12 cellular contexts compared by ENCODE assay signal in the genomic region with DNA sequence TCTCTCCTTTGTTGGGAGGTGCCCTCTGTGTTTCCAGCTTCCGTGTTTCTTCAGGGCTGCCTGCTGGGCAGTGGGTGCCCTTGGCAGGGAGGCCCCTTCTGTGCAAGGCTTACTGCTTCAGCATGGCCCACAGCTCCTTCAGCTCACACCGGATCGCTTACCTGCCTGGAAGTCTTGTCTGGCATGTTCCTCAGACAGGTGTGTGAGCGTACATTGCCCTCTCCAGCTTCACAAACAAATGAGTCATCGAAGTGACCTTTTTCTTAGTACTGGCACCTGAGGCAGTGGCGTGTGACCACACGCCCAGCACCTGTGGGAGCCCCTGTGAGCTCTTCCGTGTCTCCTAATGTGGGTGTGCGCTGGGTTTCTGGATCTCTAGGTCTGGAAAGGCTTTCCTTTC. TPM values are rescaled to one million over a fixed set of nuclear protein-coding genes. Genes with fewer than 3 reads are reported as not detected.
A peak's percentile ranks its signal among the peaks of the same experiment; 100 is the strongest.
DNase-seq lines count a peak whose midpoint lies in the region; TF ChIP-seq lines count a peak whose summit lies in the region.
"Had no signal": no experiment of that assay in that cellular context is flagged by ENCODE, and none has a peak within 500 bp of the region (broad histone marks: within the 10 kb centered on the region; RNA-seq: fewer than 3 reads in every experiment).

No MANE protein-coding gene starts in this region.

- WGBS in liver: 34% methylated on average over 9 of the region's 9 CpGs
- 44 to 57% methylated on average over 9 of the region's 9 CpGs for WGBS in thyroid gland, 2 donors

- no peak overlapping the region for H3K27ac Mint-ChIP-seq in activated CD4-positive, alpha-beta T cell treated with anti-CD3 and anti-CD28 coated beads, Interleukin-2, amount 10 ng/mL, durations not matched to agents 7 days and 5 days

- no peak overlapping the region for H3K4me3 Mint-ChIP-seq in activated CD4-positive, alpha-beta T cell treated with anti-CD3 and anti-CD28 coated beads, Interleukin-2, amount 10 ng/mL, durations not matched to agents 7 days and 5 days
- H3K4me3 Mint-ChIP-seq: activated naive CD4-positive, alpha-beta T cell treated with anti-CD3 and anti-CD28 coated beads, Interleukin-2, amount 50 U/mL, for 24 hours had no signal

- H3K9me3 Mint-ChIP-seq in activated CD4-positive, alpha-beta T cell treated with anti-CD3 and anti-CD28 coated beads, Interleukin-2, amount 10 ng/mL, durations not matched to agents 7 days and 5 days: no peaks in the 10 kb centered on the region
- H3K9me3 Mint-ChIP-seq: activated naive CD4-positive, alpha-beta T cell treated with anti-CD3 and anti-CD28 coated beads, Interleukin-2, amount 50 U/mL, for 24 hours; naive B cell had no signal

- CTCF ChIA-PET in activated CD4-positive, alpha-beta T cell treated with anti-CD3 and anti-CD28 coated beads, Interleukin-2, amount 10 ng/mL, durations not matched to agents 7 days and 5 days (lab: Charles Lee): interaction anchor here (0.8 to 1.2 kb wide), 3 partner anchors 14 to 43 kb away, joined by 3 to 5 read pairs (median 3); no protein-coding TSS in a partner anchor

- DNase-seq in thyroid gland (peak; percentile 84 to 89), GOT3 (lab: John Stamatoyannopoulos, UW) (no peak), 8988T (no peak), HuH-7.5 (ENCODE audit: low spot score) (no peak)
- no peak for DNase-seq in activated CD4-positive, alpha-beta T cell treated with anti-CD3 and anti-CD28 coated beads, Interleukin-2, amount 10 ng/mL, durations not matched to agents 7 days and 5 days
- DNase-seq: naive B cell, NCI-H1092 had no signal

- H3K9ac ChIP-seq in Loucy (ENCODE audit: low read depth, low read length, poor library complexity, severe bottlenecking): peak overlapping the region; percentile 62
- H3K9ac ChIP-seq in liver (ENCODE audit: low read depth in 1 of 2, low read length in 2 of 2): no peak overlapping the region

- H3K36me3 ChIP-seq in Loucy (ENCODE audit: insufficient read depth, low read length) (no peaks in the 10 kb centered on the region), liver (ENCODE audit: control insufficient read depth in 4 of 4, insufficient read depth in 3 of 4, low read depth in 1 of 4, low read length in 3 of 4) (no peaks in the 10 kb centered on the region), thyroid gland (no peaks in the 10 kb centered on the region)

- peak overlapping the region; percentile 76 for H3K27ac ChIP-seq in VCaP
- peak overlapping the region; percentile 81 to 88 for H3K27ac ChIP-seq in liver (ENCODE audit: low read depth in 1 of 2, low read length in 2 of 2)
- H3K27ac ChIP-seq in thyroid gland: peak overlapping the region; percentile 78 to 85 (median 83)

- H3K27me3 ChIP-seq in Loucy (ENCODE audit: insufficient read depth, low read length, poor library complexity, severe bottlenecking) (no peaks in the 10 kb centered on the region), liver (ENCODE audit: control insufficient read depth in 4 of 4, insufficient read depth in 4 of 4, low read length in 3 of 4) (no peaks in the 10 kb centered on the region), thyroid gland (no peaks in the 10 kb centered on the region)

- no peak for TF ChIP-seq RAD21 in liver (IDR thresholded peaks at IDR 0.05)

- TF ChIP-seq POLR2A in thyroid gland (IDR thresholded peaks at IDR 0.05): peak in 1 of 2 donors; percentile 39

- TF ChIP-seq CTCF in Loucy (conservative IDR thresholded peaks at IDR 0.05; ENCODE audit: low read length) (no peak), VCaP (conservative IDR thresholded peaks at IDR 0.05) (no peak), liver (IDR thresholded peaks at IDR 0.05; ENCODE audit: low read depth, low read length, missing input control) (no peak), thyroid gland (IDR thresholded peaks at IDR 0.05) (no peak)

- H3K36me3 Mint-ChIP-seq in activated CD4-positive, alpha-beta T cell treated with anti-CD3 and anti-CD28 coated beads, Interleukin-2, amount 10 ng/mL, durations not matched to agents 7 days and 5 days (ENCODE audit: low read depth): no peaks in the 10 kb centered on the region
- H3K36me3 Mint-ChIP-seq: activated naive CD4-positive, alpha-beta T cell treated with anti-CD3 and anti-CD28 coated beads, Interleukin-2, amount 50 U/mL, for 24 hours; naive B cell had no signal

- intact Hi-C loops in thyroid gland (cut with DNase I): loop anchor here (5.0 kb wide), 1 partner anchor 39 kb away; a partner anchor contains a TSS

- no peaks in the 10 kb centered on the region for H3K9me2 ChIP-seq in Loucy (replicated peaks; ENCODE audit: low read depth, low read length)

- peaks cover 25% of the 10 kb centered on the region for H3K4me1 ChIP-seq in Loucy (ENCODE audit: insufficient read depth, low read length, poor library complexity, severe bottlenecking)
- peaks cover 19 to 67% (median 57%) of the 10 kb centered on the region in 4 donors for H3K4me1 ChIP-seq in liver (ENCODE audit: control insufficient read depth in 4 of 4, insufficient read depth in 4 of 4, low read length in 3 of 4)
- H3K4me1 ChIP-seq in thyroid gland: peaks cover 41 to 48% of the 10 kb centered on the region in 2 donors

- H3K9me3 ChIP-seq in Loucy (ENCODE audit: insufficient read depth, low read depth, low read length) (no peaks in the 10 kb centered on the region), liver (ENCODE audit: control insufficient read depth in 4 of 4, low read length in 3 of 4) (no peaks in the 10 kb centered on the region), thyroid gland (no peaks in the 10 kb centered on the region)

- H3K4me3 ChIP-seq in Loucy (ENCODE audit: low read length, poor library complexity, severe bottlenecking): peak overlapping the region; percentile 60
- no peak overlapping the region for H3K4me3 ChIP-seq in liver (ENCODE audit: low read depth in 1 of 3, low read length in 3 of 3)
- no peak overlapping the region for H3K4me3 ChIP-seq in thyroid gland (replicated peaks in 1 of 3)

- peaks cover 17% of the 10 kb centered on the region for H3K4me1 Mint-ChIP-seq in activated CD4-positive, alpha-beta T cell treated with anti-CD3 and anti-CD28 coated beads, Interleukin-2, amount 10 ng/mL, durations not matched to agents 7 days and 5 days

- POLR2A ChIA-PET in activated CD4-positive, alpha-beta T cell treated with anti-CD3 and anti-CD28 coated beads, Interleukin-2, amount 10 ng/mL, durations not matched to agents 7 days and 5 days (lab: Charles Lee): no interaction called here

- H3K4me2 ChIP-seq in Loucy (ENCODE audit: low read depth, low read length, poor library complexity, severe bottlenecking): peak overlapping the region; percentile 85

- H3K79me2 ChIP-seq in Loucy (ENCODE audit: insufficient read depth, low read length): peaks cover 54% of the 10 kb centered on the region; the same call in 1 of the 2 replicates

- H2AFZ ChIP-seq in Loucy (ENCODE audit: low read length): no peak overlapping the region

- peaks cover 6% of the 10 kb centered on the region for H4K20me1 ChIP-seq in Loucy (ENCODE audit: insufficient read depth, low read length, poor library complexity, severe bottlenecking)

- H3F3A ChIP-seq in Loucy (ENCODE audit: low read depth): no peaks in the 10 kb centered on the region

- H3K27me3 Mint-ChIP-seq in activated CD4-positive, alpha-beta T cell treated with anti-CD3 and anti-CD28 coated beads, Interleukin-2, amount 10 ng/mL, durations not matched to agents 7 days and 5 days: no peaks in the 10 kb centered on the region
- H3K27me3 Mint-ChIP-seq: activated naive CD4-positive, alpha-beta T cell treated with anti-CD3 and anti-CD28 coated beads, Interleukin-2, amount 50 U/mL, for 24 hours; naive B cell had no signal

TF ChIP-seq in liver, 16 proteins besides CTCF, POLR2A, EP300 and RAD21:
- TF ChIP-seq HNF4A (conservative IDR thresholded peaks at IDR 0.05) (peak in 1 of 2 donors; percentile 67), RXRA (IDR thresholded peaks at IDR 0.05) (peak; percentile 36 to 79), JUND (IDR thresholded peaks at IDR 0.05) (peak; percentile 87 to 95), FOXA1 (IDR thresholded peaks at IDR 0.05) (no peak)

RNA-seq across cellular contexts. Expression of a gene that starts 3.5 kb away (rescaled TPM):
- total RNA-seq in liver: 10 to 100 TPM in 1 of 2 donors, 1 to 10 TPM in 1; 7.7 to 11.0 TPM
- polyA plus RNA-seq in liver: 10 to 100 TPM in 1 of 2 donors, 1 to 10 TPM in 1; 6.1 to 10.7 TPM
- 10 to 100 TPM; 17.7 to 24.4 (median 18.4) TPM for total RNA-seq in thyroid gland
- total RNA-seq in activated CD4-positive, alpha-beta T cell treated with anti-CD3 and anti-CD28 coated beads, Interleukin-2, amount 10 ng/mL, durations not matched to agents 7 days and 5 days: 10 to 100 TPM; 13.3 to 17.6 TPM

RNA-seq across cellular contexts. Expression of a gene that starts 23.6 kb away (rescaled TPM):
- total RNA-seq in liver (100 to 1,000 TPM in 1 of 2 donors, 10 to 100 TPM in 1; 16.8 to 144 TPM), thyroid gland (100 to 1,000 TPM in 3 of 4 donors, 10 to 100 TPM in 1; 69.6 to 125 (median 108) TPM)
- polyA plus RNA-seq in liver: 10 to 100 TPM; 18.9 to 22.4 TPM
- total RNA-seq in activated CD4-positive, alpha-beta T cell treated with anti-CD3 and anti-CD28 coated beads, Interleukin-2, amount 10 ng/mL, durations not matched to agents 7 days and 5 days: 10 to 100 TPM; 44.5 to 46.1 TPM

RNA-seq across cellular contexts. Expression of a gene that starts 26.6 kb away (rescaled TPM):
- 1 to 10 TPM in 1 of 2 donors, under 1 TPM in 1; 0.25 to 7.0 TPM for total RNA-seq in liver
- polyA plus RNA-seq in liver: under 1 TPM in 1 of 2 donors, not detected in 1; 0.17 TPM
- under 1 TPM in 3 of 4 donors, not detected in 1; 0.63 to 0.81 (median 0.67) TPM for total RNA-seq in thyroid gland
- total RNA-seq in activated CD4-positive, alpha-beta T cell treated with anti-CD3 and anti-CD28 coated beads, Interleukin-2, amount 10 ng/mL, durations not matched to agents 7 days and 5 days: 1 to 10 TPM; 1.9 to 2.7 TPM

RNA-seq across cellular contexts. Expression of a gene that starts 33.2 kb away (rescaled TPM):
- total RNA-seq in liver: not detected
- not detected for polyA plus RNA-seq in liver
- not detected for total RNA-seq in thyroid gland
- total RNA-seq in activated CD4-positive, alpha-beta T cell treated with anti-CD3 and anti-CD28 coated beads, Interleukin-2, amount 10 ng/mL, durations not matched to agents 7 days and 5 days: not detected
- total RNA-seq: T-helper 1 cell treated with Interleukin-12 subunit alpha and Interleukin-12 subunit beta and Interleukin-4 antibody, amounts not matched to agents 30 ng/mL and 1 ng/mL, for 36 hours had no signal

RNA-seq across cellular contexts. Expression of a gene that starts 37.4 kb away (rescaled TPM):
- total RNA-seq in liver (1 to 10 TPM in 1 of 2 donors, under 1 TPM in 1; 0.67 to 1.2 TPM), thyroid gland (1 to 10 TPM in 1 of 4 donors, under 1 TPM in 3; 0.13 to 1.8 (median 0.77) TPM)
- polyA plus RNA-seq in liver: under 1 TPM; 0.19 to 0.24 TPM
- total RNA-seq in activated CD4-positive, alpha-beta T cell treated with anti-CD3 and anti-CD28 coated beads, Interleukin-2, amount 10 ng/mL, durations not matched to agents 7 days and 5 days: 1 to 10 TPM; 1.8 to 2.7 TPM

Comparison
In these comparisons a context has a peak if more than half of its experiments do, and no peak if none do; other contexts are left out.
1. DNase-seq: peak in thyroid gland (2 of 2); none in GOT3 (single experiment), 8988T (single experiment), activated CD4-positive, alpha-beta T cell treated with anti-CD3 and anti-CD28 coated beads, Interleukin-2, amount 10 ng/mL, durations not matched to agents 7 days and 5 days (single experiment) and HuH-7.5 (single experiment).
2. Peak in every context shown above with its lines, with median percentiles within 50 percentile points of each other: H3K27ac ChIP-seq.